1 cellular context compared by ENCODE assay signal in the genomic region with DNA sequence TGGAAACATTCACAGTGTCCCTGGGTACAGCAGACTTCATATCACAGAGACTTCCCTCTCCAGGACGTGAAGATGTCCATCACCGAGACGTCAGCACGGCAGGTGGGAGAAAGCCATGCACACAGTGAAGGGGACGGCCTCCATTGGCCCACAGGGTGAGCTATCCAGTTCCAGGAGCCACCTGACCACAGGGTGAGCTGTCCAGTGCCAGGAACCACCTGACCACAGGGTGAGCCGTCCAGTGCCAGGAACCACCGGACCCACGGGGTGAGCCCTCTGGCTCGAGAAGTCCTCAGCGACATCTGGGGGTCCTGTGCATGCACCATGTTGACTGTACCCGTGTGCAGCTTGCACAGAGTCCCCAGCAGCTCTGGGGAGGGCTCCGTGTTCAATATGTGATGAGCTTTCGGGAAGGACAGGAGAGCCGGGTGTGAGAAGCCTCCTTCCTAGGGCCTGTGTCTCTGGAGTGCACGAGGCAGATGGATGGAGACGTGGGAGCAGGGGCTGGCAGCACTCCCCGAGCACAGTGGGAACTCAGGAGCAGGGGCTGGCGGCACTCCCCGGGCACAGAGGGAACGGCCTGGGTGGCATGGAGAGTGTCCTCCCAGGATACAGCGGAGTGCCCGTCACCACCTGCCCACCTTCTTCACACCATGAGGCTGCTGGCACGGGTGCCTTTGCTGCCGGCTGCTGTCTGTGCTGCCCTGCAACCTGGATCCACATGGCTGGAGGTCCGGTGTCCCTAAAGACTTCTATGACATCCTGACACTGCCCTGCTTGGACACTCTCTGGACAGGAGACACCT.
TF ChIP-seq lines count a peak whose summit lies in the region.

No MANE protein-coding gene starts in this region.

TF ChIP-seq in HepG2, 621 proteins besides CTCF, POLR2A, EP300 and RAD21 (continued from another document):
- TF ChIP-seq, protein P1, sequence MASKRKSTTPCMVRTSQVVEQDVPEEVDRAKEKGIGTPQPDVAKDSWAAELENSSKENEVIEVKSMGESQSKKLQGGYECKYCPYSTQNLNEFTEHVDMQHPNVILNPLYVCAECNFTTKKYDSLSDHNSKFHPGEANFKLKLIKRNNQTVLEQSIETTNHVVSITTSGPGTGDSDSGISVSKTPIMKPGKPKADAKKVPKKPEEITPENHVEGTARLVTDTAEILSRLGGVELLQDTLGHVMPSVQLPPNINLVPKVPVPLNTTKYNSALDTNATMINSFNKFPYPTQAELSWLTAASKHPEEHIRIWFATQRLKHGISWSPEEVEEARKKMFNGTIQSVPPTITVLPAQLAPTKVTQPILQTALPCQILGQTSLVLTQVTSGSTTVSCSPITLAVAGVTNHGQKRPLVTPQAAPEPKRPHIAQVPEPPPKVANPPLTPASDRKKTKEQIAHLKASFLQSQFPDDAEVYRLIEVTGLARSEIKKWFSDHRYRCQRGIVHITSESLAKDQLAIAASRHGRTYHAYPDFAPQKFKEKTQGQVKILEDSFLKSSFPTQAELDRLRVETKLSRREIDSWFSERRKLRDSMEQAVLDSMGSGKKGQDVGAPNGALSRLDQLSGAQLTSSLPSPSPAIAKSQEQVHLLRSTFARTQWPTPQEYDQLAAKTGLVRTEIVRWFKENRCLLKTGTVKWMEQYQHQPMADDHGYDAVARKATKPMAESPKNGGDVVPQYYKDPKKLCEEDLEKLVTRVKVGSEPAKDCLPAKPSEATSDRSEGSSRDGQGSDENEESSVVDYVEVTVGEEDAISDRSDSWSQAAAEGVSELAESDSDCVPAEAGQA (IDR thresholded peaks at IDR 0.05; ENCODE audit: low read depth): no peak
- TF ChIP-seq, protein P1 (CRISPR knock-in tag; IDR thresholded peaks at IDR 0.05; ENCODE audit: borderline replicate concordance): no peak
- TF ChIP-seq, protein P2, sequence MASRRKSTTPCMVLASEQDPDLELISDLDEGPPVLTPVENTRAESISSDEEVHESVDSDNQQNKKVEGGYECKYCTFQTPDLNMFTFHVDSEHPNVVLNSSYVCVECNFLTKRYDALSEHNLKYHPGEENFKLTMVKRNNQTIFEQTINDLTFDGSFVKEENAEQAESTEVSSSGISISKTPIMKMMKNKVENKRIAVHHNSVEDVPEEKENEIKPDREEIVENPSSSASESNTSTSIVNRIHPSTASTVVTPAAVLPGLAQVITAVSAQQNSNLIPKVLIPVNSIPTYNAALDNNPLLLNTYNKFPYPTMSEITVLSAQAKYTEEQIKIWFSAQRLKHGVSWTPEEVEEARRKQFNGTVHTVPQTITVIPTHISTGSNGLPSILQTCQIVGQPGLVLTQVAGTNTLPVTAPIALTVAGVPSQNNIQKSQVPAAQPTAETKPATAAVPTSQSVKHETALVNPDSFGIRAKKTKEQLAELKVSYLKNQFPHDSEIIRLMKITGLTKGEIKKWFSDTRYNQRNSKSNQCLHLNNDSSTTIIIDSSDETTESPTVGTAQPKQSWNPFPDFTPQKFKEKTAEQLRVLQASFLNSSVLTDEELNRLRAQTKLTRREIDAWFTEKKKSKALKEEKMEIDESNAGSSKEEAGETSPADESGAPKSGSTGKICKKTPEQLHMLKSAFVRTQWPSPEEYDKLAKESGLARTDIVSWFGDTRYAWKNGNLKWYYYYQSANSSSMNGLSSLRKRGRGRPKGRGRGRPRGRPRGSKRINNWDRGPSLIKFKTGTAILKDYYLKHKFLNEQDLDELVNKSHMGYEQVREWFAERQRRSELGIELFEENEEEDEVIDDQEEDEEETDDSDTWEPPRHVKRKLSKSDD (CRISPR knock-in tag; IDR thresholded peaks at IDR 0.05; ENCODE audit: low read depth): no peak
